1 cellular context compared by ENCODE assay signal in the genomic region with DNA sequence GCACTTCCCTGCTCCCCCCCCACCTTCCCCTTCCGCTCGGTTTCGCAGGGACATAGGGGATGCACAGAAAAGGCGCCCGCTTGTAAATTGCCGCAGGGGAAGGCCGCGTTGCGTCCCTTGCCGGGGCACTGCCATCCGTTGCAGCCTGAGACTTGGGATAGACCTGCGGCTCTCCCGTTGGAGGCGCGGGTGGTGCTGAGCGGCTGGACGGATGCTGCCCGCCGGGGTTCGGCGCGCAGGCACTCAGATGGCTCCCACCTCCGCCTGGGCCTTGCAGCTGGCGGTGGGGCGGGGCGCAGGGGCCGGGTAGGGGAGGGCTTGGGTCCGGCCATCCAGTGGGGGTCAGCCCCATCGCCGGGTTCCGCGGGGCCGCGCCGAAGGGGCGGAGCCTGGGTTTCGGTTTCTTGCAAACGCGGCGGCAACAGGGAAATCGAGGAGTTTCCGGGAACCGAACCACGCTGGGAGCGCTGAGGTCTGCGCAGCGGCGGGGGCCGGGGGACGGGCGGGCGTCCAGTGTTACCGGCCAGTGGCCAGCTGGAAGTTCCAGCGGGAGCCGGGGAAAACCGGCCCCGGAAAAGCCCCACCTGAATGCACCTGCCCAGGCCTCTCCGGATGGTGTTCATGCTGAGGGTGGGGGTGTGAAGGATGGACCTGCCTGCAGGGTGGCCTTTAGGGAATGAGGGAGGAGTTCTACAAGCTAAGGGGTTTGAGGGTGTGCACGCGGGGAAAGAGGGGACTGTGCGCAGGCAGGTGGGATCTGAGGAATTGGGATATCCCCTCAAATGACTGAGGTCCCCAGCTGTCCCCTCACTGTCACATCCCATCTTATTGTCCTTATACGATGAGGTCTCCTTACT.
TF ChIP-seq lines count a peak whose summit lies in the region.

No MANE protein-coding gene starts in this region.

TF ChIP-seq in HepG2, 621 proteins besides CTCF, POLR2A, EP300 and RAD21 (continued from another document and continues in another):
- TF ChIP-seq, protein P1, sequence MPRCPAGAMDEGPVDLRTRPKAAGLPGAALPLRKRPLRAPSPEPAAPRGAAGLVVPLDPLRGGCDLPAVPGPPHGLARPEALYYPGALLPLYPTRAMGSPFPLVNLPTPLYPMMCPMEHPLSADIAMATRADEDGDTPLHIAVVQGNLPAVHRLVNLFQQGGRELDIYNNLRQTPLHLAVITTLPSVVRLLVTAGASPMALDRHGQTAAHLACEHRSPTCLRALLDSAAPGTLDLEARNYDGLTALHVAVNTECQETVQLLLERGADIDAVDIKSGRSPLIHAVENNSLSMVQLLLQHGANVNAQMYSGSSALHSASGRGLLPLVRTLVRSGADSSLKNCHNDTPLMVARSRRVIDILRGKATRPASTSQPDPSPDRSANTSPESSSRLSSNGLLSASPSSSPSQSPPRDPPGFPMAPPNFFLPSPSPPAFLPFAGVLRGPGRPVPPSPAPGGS (CRISPR knock-in tag; IDR thresholded peaks at IDR 0.05): peak; percentile 57; the same call in 1 of the 2 replicates
- TF ChIP-seq, protein P2, sequence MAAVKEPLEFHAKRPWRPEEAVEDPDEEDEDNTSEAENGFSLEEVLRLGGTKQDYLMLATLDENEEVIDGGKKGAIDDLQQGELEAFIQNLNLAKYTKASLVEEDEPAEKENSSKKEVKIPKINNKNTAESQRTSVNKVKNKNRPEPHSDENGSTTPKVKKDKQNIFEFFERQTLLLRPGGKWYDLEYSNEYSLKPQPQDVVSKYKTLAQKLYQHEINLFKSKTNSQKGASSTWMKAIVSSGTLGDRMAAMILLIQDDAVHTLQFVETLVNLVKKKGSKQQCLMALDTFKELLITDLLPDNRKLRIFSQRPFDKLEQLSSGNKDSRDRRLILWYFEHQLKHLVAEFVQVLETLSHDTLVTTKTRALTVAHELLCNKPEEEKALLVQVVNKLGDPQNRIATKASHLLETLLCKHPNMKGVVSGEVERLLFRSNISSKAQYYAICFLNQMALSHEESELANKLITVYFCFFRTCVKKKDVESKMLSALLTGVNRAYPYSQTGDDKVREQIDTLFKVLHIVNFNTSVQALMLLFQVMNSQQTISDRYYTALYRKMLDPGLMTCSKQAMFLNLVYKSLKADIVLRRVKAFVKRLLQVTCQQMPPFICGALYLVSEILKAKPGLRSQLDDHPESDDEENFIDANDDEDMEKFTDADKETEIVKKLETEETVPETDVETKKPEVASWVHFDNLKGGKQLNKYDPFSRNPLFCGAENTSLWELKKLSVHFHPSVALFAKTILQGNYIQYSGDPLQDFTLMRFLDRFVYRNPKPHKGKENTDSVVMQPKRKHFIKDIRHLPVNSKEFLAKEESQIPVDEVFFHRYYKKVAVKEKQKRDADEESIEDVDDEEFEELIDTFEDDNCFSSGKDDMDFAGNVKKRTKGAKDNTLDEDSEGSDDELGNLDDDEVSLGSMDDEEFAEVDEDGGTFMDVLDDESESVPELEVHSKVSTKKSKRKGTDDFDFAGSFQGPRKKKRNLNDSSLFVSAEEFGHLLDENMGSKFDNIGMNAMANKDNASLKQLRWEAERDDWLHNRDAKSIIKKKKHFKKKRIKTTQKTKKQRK (IDR thresholded peaks at IDR 0.05; ENCODE audit: low read length): no peak
- TF ChIP-seq ZMYM2 (CRISPR knock-in tag; IDR thresholded peaks at IDR 0.05) (peak; percentile 55; the same call in 1 of the 2 replicates), MTA1 (CRISPR knock-in tag; IDR thresholded peaks at IDR 0.05; ENCODE audit: borderline replicate concordance) (no peak), KDM3A (CRISPR knock-in tag; IDR thresholded peaks at IDR 0.05; ENCODE audit: low read depth) (peak; percentile 78; the same call in 1 of the 2 replicates), ZFP36L1 (CRISPR knock-in tag; IDR thresholded peaks at IDR 0.05) (0 out of 2 replicates have a peak, but pooled peaks have one; percentile 34), ZNF292 (CRISPR knock-in tag; IDR thresholded peaks at IDR 0.05; ENCODE audit: borderline replicate concordance, low read depth) (no peak), ZBTB20 (CRISPR knock-in tag; IDR thresholded peaks at IDR 0.05; ENCODE audit: borderline replicate concordance, low read depth) (no peak), CREB1 (IDR thresholded peaks at IDR 0.05) (no peak), CREB1 (CRISPR knock-in tag; IDR thresholded peaks at IDR 0.05) (no peak), SMYD3 (CRISPR knock-in tag; IDR thresholded peaks at IDR 0.05) (0 out of 2 replicates have a peak, but pooled peaks have one; percentile 61), NKX3-1 (CRISPR knock-in tag; IDR thresholded peaks at IDR 0.05) (no peak), ZNF589 (CRISPR knock-in tag; conservative IDR thresholded peaks at IDR 0.05) (no peak), ZNF317 (CRISPR knock-in tag; IDR thresholded peaks at IDR 0.05) (peak; percentile 55; the same call in 1 of the 2 replicates), ZNF234 (CRISPR knock-in tag; conservative IDR thresholded peaks at IDR 0.05) (no peak), IKZF4 (CRISPR knock-in tag; IDR thresholded peaks at IDR 0.05; ENCODE audit: borderline replicate concordance, low read depth, not compliant biosample characterization) (no peak), ZNF570 (CRISPR knock-in tag; IDR thresholded peaks at IDR 0.05; ENCODE audit: borderline replicate concordance) (no peak), ATRX (CRISPR knock-in tag; IDR thresholded peaks at IDR 0.05; ENCODE audit: borderline replicate concordance) (0 out of 2 replicates have a peak, but pooled peaks have one; percentile 61), NFRKB (IDR thresholded peaks at IDR 0.05) (no peak), POGZ (CRISPR knock-in tag; IDR thresholded peaks at IDR 0.05) (no peak; the same call in 1 of the 2 replicates), ZNF263 (CRISPR knock-in tag; IDR thresholded peaks at IDR 0.05) (0 out of 2 replicates have a peak, but pooled peaks have one; percentile 23), ZNF335 (CRISPR knock-in tag; IDR thresholded peaks at IDR 0.05) (peak; percentile 89), SRSF9 (IDR thresholded peaks at IDR 0.05; ENCODE audit: borderline replicate concordance, insufficient read depth, low read depth, low read length, poor library complexity, severe bottlenecking) (no peak), SOX6 (IDR thresholded peaks at IDR 0.05) (no peak), SOX6 (CRISPR knock-in tag; IDR thresholded peaks at IDR 0.05) (no peak; the same call in 1 of the 2 replicates), ONECUT2 (CRISPR knock-in tag; IDR thresholded peaks at IDR 0.05) (no peak), MLLT10 (CRISPR knock-in tag; IDR thresholded peaks at IDR 0.05) (no peak), NCOR1 (IDR thresholded peaks at IDR 0.05; ENCODE audit: borderline replicate concordance, low read length) (no peak), MBD4 (IDR thresholded peaks at IDR 0.05; ENCODE audit: borderline replicate concordance, low read length) (no peak), SMARCC2 (IDR thresholded peaks at IDR 0.05) (no peak), HHEX (CRISPR knock-in tag; IDR thresholded peaks at IDR 0.05) (no peak), ZNF441 (CRISPR knock-in tag; IDR thresholded peaks at IDR 0.05; ENCODE audit: borderline replicate concordance) (0 out of 2 replicates have a peak, but pooled peaks have one; percentile 39)
- TF ChIP-seq, protein P3, sequence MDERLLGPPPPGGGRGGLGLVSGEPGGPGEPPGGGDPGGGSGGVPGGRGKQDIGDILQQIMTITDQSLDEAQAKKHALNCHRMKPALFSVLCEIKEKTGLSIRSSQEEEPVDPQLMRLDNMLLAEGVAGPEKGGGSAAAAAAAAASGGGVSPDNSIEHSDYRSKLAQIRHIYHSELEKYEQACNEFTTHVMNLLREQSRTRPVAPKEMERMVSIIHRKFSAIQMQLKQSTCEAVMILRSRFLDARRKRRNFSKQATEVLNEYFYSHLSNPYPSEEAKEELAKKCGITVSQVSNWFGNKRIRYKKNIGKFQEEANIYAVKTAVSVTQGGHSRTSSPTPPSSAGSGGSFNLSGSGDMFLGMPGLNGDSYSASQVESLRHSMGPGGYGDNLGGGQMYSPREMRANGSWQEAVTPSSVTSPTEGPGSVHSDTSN (CRISPR knock-in tag; IDR thresholded peaks at IDR 0.05): no peak
- TF ChIP-seq, protein P4, sequence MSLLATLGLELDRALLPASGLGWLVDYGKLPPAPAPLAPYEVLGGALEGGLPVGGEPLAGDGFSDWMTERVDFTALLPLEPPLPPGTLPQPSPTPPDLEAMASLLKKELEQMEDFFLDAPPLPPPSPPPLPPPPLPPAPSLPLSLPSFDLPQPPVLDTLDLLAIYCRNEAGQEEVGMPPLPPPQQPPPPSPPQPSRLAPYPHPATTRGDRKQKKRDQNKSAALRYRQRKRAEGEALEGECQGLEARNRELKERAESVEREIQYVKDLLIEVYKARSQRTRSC (CRISPR knock-in tag; IDR thresholded peaks at IDR 0.05; ENCODE audit: low read depth): no peak; the same call in 1 of the 2 replicates
- TF ChIP-seq, protein P5, sequence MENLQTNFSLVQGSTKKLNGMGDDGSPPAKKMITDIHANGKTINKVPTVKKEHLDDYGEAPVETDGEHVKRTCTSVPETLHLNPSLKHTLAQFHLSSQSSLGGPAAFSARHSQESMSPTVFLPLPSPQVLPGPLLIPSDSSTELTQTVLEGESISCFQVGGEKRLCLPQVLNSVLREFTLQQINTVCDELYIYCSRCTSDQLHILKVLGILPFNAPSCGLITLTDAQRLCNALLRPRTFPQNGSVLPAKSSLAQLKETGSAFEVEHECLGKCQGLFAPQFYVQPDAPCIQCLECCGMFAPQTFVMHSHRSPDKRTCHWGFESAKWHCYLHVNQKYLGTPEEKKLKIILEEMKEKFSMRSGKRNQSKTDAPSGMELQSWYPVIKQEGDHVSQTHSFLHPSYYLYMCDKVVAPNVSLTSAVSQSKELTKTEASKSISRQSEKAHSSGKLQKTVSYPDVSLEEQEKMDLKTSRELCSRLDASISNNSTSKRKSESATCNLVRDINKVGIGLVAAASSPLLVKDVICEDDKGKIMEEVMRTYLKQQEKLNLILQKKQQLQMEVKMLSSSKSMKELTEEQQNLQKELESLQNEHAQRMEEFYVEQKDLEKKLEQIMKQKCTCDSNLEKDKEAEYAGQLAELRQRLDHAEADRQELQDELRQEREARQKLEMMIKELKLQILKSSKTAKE (CRISPR knock-in tag; IDR thresholded peaks at IDR 0.05; ENCODE audit: borderline replicate concordance): no peak
- TF ChIP-seq, protein P6, sequence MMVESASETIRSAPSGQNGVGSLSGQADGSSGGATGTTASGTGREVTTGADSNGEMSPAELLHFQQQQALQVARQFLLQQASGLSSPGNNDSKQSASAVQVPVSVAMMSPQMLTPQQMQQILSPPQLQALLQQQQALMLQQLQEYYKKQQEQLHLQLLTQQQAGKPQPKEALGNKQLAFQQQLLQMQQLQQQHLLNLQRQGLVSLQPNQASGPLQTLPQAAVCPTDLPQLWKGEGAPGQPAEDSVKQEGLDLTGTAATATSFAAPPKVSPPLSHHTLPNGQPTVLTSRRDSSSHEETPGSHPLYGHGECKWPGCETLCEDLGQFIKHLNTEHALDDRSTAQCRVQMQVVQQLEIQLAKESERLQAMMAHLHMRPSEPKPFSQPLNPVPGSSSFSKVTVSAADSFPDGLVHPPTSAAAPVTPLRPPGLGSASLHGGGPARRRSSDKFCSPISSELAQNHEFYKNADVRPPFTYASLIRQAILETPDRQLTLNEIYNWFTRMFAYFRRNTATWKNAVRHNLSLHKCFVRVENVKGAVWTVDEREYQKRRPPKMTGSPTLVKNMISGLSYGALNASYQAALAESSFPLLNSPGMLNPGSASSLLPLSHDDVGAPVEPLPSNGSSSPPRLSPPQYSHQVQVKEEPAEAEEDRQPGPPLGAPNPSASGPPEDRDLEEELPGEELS (CRISPR knock-in tag; IDR thresholded peaks at IDR 0.05): no peak
- TF ChIP-seq, protein P7, sequence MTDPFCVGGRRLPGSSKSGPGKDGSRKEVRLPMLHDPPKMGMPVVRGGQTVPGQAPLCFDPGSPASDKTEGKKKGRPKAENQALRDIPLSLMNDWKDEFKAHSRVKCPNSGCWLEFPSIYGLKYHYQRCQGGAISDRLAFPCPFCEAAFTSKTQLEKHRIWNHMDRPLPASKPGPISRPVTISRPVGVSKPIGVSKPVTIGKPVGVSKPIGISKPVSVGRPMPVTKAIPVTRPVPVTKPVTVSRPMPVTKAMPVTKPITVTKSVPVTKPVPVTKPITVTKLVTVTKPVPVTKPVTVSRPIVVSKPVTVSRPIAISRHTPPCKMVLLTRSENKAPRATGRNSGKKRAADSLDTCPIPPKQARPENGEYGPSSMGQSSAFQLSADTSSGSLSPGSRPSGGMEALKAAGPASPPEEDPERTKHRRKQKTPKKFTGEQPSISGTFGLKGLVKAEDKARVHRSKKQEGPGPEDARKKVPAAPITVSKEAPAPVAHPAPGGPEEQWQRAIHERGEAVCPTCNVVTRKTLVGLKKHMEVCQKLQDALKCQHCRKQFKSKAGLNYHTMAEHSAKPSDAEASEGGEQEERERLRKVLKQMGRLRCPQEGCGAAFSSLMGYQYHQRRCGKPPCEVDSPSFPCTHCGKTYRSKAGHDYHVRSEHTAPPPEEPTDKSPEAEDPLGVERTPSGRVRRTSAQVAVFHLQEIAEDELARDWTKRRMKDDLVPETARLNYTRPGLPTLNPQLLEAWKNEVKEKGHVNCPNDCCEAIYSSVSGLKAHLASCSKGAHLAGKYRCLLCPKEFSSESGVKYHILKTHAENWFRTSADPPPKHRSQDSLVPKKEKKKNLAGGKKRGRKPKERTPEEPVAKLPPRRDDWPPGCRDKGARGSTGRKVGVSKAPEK (CRISPR knock-in tag; IDR thresholded peaks at IDR 0.05; ENCODE audit: borderline replicate concordance): peak; percentile 28; the same call in 1 of the 2 replicates
- TF ChIP-seq, protein P8, sequence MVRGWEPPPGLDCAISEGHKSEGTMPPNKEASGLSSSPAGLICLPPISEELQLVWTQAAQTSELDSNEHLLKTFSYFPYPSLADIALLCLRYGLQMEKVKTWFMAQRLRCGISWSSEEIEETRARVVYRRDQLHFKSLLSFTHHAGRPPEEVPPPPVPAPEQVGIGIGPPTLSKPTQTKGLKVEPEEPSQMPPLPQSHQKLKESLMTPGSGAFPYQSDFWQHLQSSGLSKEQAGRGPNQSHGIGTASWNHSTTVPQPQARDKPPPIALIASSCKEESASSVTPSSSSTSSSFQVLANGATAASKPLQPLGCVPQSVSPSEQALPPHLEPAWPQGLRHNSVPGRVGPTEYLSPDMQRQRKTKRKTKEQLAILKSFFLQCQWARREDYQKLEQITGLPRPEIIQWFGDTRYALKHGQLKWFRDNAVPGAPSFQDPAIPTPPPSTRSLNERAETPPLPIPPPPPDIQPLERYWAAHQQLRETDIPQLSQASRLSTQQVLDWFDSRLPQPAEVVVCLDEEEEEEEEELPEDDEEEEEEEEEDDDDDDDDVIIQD (CRISPR knock-in tag; IDR thresholded peaks at IDR 0.05; ENCODE audit: low read depth): no peak
